In genomic region chr10:15262036-15262713, GRCh38 we compare ENCODE assay signal across 9 cellular contexts.
DNase-seq lines count a peak whose midpoint lies in the region; TF ChIP-seq lines count a peak whose summit lies in the region.
"Had no signal": no experiment of that assay in that cellular context is flagged by ENCODE, and none has a peak within 500 bp of the region (broad histone marks: within the 10 kb centered on the region; RNA-seq: fewer than 3 reads in every experiment).

No MANE protein-coding gene starts in this region.

- H2AK5ac ChIP-seq in H9 (ENCODE audit: insufficient read length, low read length): no peak overlapping the region

- H3K4me2 ChIP-seq in H9 (ENCODE audit: insufficient read depth, insufficient read length, low read length): no peak overlapping the region

- no peaks in the 10 kb centered on the region for H3K4me1 Mint-ChIP-seq in H9
- H3K4me1 Mint-ChIP-seq: activated B cell treated with CpG ODN at 0.5 μM for 24 hours had no signal

- H3K79me2 ChIP-seq in H9 (ENCODE audit: insufficient read depth, low read length): no peaks in the 10 kb centered on the region

- no peak overlapping the region for H4K8ac ChIP-seq in H9 (replicated peaks; ENCODE audit: insufficient read length, low read depth, low read length)

- no peak overlapping the region for H3K56ac ChIP-seq in H9 (ENCODE audit: insufficient read length, low read depth, low read length)

- H3K9ac ChIP-seq in H9 (ENCODE audit: extremely low read depth, insufficient read length, low read length) (no peak overlapping the region), liver (ENCODE audit: low read depth in 1 of 2, low read length in 2 of 2) (no peak overlapping the region)

- no peaks in the 10 kb centered on the region for H3K36me3 ChIP-seq in liver (ENCODE audit: control insufficient read depth in 4 of 4, insufficient read depth in 3 of 4, low read depth in 1 of 4, low read length in 3 of 4)

- no peaks in the 10 kb centered on the region for H4K20me1 ChIP-seq in H9 (ENCODE audit: control insufficient read depth, insufficient read depth, insufficient read length)

- no peaks in the 10 kb centered on the region for H3K79me1 ChIP-seq in H9 (ENCODE audit: insufficient read depth, low read depth, low read length, poor library complexity, severe bottlenecking)

- H3K23ac ChIP-seq in H9 (ENCODE audit: insufficient read length, low read depth, low read length): no peak overlapping the region

- no peaks in the 10 kb centered on the region for H3K4me1 ChIP-seq in H9 (ENCODE audit: insufficient read depth, low read length)
- H3K4me1 ChIP-seq in liver (ENCODE audit: control insufficient read depth in 4 of 4, insufficient read depth in 4 of 4, low read length in 3 of 4): peaks cover 0 to 12% (median 4%) of the 10 kb centered on the region in 4 donors

- H3K27me3 ChIP-seq in H9 (ENCODE audit: insufficient read depth, low read length) (no peaks in the 10 kb centered on the region), liver (ENCODE audit: control insufficient read depth in 4 of 4, insufficient read depth in 4 of 4, low read length in 3 of 4) (no peaks in the 10 kb centered on the region)

- TF ChIP-seq RAD21 in liver (IDR thresholded peaks at IDR 0.05): peak; percentile 90

- peak; percentile 38; the same call in 2 of the 3 replicates for TF ChIP-seq CTCF in H9 (conservative IDR thresholded peaks at IDR 0.05)
- peak; percentile 36 for TF ChIP-seq CTCF in cardiac fibroblast (IDR thresholded peaks at IDR 0.05; ENCODE audit: low read depth, low read length)
- peak; percentile 58 for TF ChIP-seq CTCF in liver (IDR thresholded peaks at IDR 0.05; ENCODE audit: low read depth, low read length, missing input control)

- H3K36me3 Mint-ChIP-seq in H9 (ENCODE audit: insufficient read depth in 1 of 3, low read depth in 3 of 3): peaks cover 0 to 8% (median 5%) of the 10 kb centered on the region in 3 experiments; a peak in 5 of 7 replicates

- no peak overlapping the region for H4K5ac ChIP-seq in H9 (ENCODE audit: insufficient read length, low read depth, low read length)

- H2BK12ac ChIP-seq in H9 (ENCODE audit: insufficient read length, low read depth, low read length): no peak overlapping the region

- H3K4ac ChIP-seq in H9 (ENCODE audit: low read depth, low read length): no peak overlapping the region

- H3K9me3 Mint-ChIP-seq in H9: no peaks in the 10 kb centered on the region
- H3K9me3 Mint-ChIP-seq: activated B cell treated with CpG ODN at 0.5 μM for 24 hours had no signal

- no peak overlapping the region for H3T11ph ChIP-seq in H9 (ENCODE audit: low read length)

- H3K27ac ChIP-seq in H9 (ENCODE audit: insufficient read length, low read depth, low read length): no peak overlapping the region
- H3K27ac ChIP-seq in liver (ENCODE audit: low read depth in 1 of 2, low read length in 2 of 2): no peak overlapping the region

- H3K14ac ChIP-seq in H9 (ENCODE audit: insufficient read depth, low read length): no peak overlapping the region

- no peaks in the 10 kb centered on the region for H3K23me2 ChIP-seq in H9 (ENCODE audit: insufficient read length, low read depth, low read length, poor library complexity, severe bottlenecking)

- no peak overlapping the region for H2BK120ac ChIP-seq in H9 (ENCODE audit: low read depth, low read length, poor library complexity, severe bottlenecking)

- no peak overlapping the region for H3K27ac Mint-ChIP-seq in H9
- H3K27ac Mint-ChIP-seq: activated B cell treated with CpG ODN at 0.5 μM for 24 hours had no signal

- no CpG with 5 or more reads among the region's 10 CpGs for WGBS in H9 (ENCODE audit: extremely low coverage, insufficient read length, low lambda C conversion rate)
- 29% methylated on average over 10 of the region's 10 CpGs for WGBS in liver

- H4K91ac ChIP-seq in H9 (ENCODE audit: insufficient read length, low read depth, low read length): no peak overlapping the region

- no peak overlapping the region for H3K18ac ChIP-seq in H9 (ENCODE audit: insufficient read length, low read depth, low read length)

- peak; percentile 69 for DNase-seq in AG08395 (ENCODE audit: low spot score)
- no peak for DNase-seq in H9
- peak; percentile 52 to 67 for DNase-seq in cardiac fibroblast (ENCODE audit: low read depth in 2 of 2)
- no peak for DNase-seq in NCI-H1092 treated with DMSO at 0.1 percent for 48 hours (lab: John Stamatoyannopoulos, UW)
- DNase-seq in NCI-H2029 treated with DMSO at 0.1 percent for 48 hours (lab: John Stamatoyannopoulos, UW): no peak
- no peak for DNase-seq in NCI-H82 treated with DMSO at 0.1 percent for 48 hours (lab: John Stamatoyannopoulos, UW; ENCODE audit: unreplicated experiment)
- no peak for DNase-seq in DMS153 treated with DMSO at 0.1 percent for 48 hours (lab: John Stamatoyannopoulos, UW; ENCODE audit: unreplicated experiment)
- DNase-seq: activated B cell treated with CpG ODN at 0.5 μM for 24 hours had no signal

- no peak overlapping the region for H3K4me3 Mint-ChIP-seq in H9
- H3K4me3 Mint-ChIP-seq: activated B cell treated with CpG ODN at 0.5 μM for 24 hours had no signal

- no peak overlapping the region for H2BK5ac ChIP-seq in H9 (ENCODE audit: insufficient read length, low read length)

- H3K27me3 Mint-ChIP-seq in H9 (ENCODE audit: low read depth): no peaks in the 10 kb centered on the region; the same call in 1 of the 2 replicates
- H3K27me3 Mint-ChIP-seq: activated B cell treated with CpG ODN at 0.5 μM for 24 hours had no signal

- H3K9me3 ChIP-seq in H9 (ENCODE audit: control insufficient read depth, low read depth, low read length) (no peaks in the 10 kb centered on the region), liver (ENCODE audit: control insufficient read depth in 4 of 4, low read length in 3 of 4) (no peaks in the 10 kb centered on the region)

- H2BK15ac ChIP-seq in H9 (ENCODE audit: low read depth, low read length): no peak overlapping the region

- H2BK20ac ChIP-seq in H9 (ENCODE audit: low read depth, low read length, poor library complexity, severe bottlenecking): no peak overlapping the region

- no peak overlapping the region for H2AFZ ChIP-seq in H9 (ENCODE audit: low read length)

- no peak overlapping the region for H3K4me3 ChIP-seq in cardiac fibroblast (replicated peaks in 1 of 2; ENCODE audit: low read depth in 2 of 2, low read length in 2 of 2)
- no peak overlapping the region for H3K4me3 ChIP-seq in liver (ENCODE audit: low read depth in 1 of 3, low read length in 3 of 3)

TF ChIP-seq in liver, 16 proteins besides CTCF, POLR2A, EP300 and RAD21:
- TF ChIP-seq HNF4A (conservative IDR thresholded peaks at IDR 0.05) (peak; percentile 47 to 88), HNF4G (IDR thresholded peaks at IDR 0.05) (peak; percentile 60)
- TF ChIP-seq, protein P1, sequence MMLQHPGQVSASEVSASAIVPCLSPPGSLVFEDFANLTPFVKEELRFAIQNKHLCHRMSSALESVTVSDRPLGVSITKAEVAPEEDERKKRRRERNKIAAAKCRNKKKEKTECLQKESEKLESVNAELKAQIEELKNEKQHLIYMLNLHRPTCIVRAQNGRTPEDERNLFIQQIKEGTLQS (IDR thresholded peaks at IDR 0.05): no peak

Comparison
In these comparisons a context has a peak if more than half of its experiments do, and no peak if none do; other contexts are left out.
1. DNase-seq: peak in AG08395 (single experiment) and cardiac fibroblast (2 of 2); none in H9 (single experiment), NCI-H1092 treated with DMSO at 0.1 percent for 48 hours (single experiment), NCI-H2029 treated with DMSO at 0.1 percent for 48 hours (single experiment), NCI-H82 treated with DMSO at 0.1 percent for 48 hours (single experiment) and DMS153 treated with DMSO at 0.1 percent for 48 hours (single experiment).
2. Peak in every context shown above with its lines, with median percentiles within 50 percentile points of each other: CTCF ChIP-seq.